In genomic region chr10:110207805-110208613, GRCh38 we compare ENCODE assay signal across 8 cellular contexts. TPM values are rescaled to one million over a fixed set of nuclear protein-coding genes. Genes with fewer than 3 reads are reported as not detected.
DNase-seq lines count a peak whose midpoint lies in the region; ATAC-seq, FAIRE-seq and TF ChIP-seq lines count a peak whose summit lies in the region.

No MANE protein-coding gene starts in this region.

- H3K27me3 ChIP-seq in naive thymus-derived CD4-positive, alpha-beta T cell (ENCODE audit: control insufficient read depth in 2 of 2, insufficient read depth in 2 of 2, low read length in 2 of 2) = no peaks in the 10 kb centered on the region

- H3K27me3 Mint-ChIP-seq in activated CD8-positive, alpha-beta T cell treated with anti-CD3 and anti-CD28 coated beads for 36 hours = peaks cover 18% of the 10 kb centered on the region
- H3K27me3 Mint-ChIP-seq in naive thymus-derived CD4-positive, alpha-beta T cell = peaks cover 0 to 35% (median 7%) of the 10 kb centered on the region in 5 donors

- ATAC-seq in activated CD8-positive, alpha-beta T cell treated with anti-CD3 and anti-CD28 coated beads for 36 hours = peak; percentile 11
- ATAC-seq in naive thymus-derived CD4-positive, alpha-beta T cell = no peak
- no peak for ATAC-seq in HG02623 (IDR thresholded peaks at IDR 0.05; ENCODE audit: unreplicated experiment)

- intact Hi-C loops in activated CD8-positive, alpha-beta T cell treated with anti-CD3 and anti-CD28 coated beads for 36 hours (cut with micrococcal nuclease) = loop anchor here (5.0 kb wide), 3 partner anchors 44 to 71 kb away; no protein-coding TSS in a partner anchor
- intact Hi-C loops in naive thymus-derived CD4-positive, alpha-beta T cell (cut with micrococcal nuclease) = loop anchor here (1.0 to 5.0 kb wide), 11 partner anchors 36 to 665 kb away; partner anchors contain the start of genes SMC3 (in 1 of the 2) and SMNDC1 (in 1 of the 2)

- CTCF ChIA-PET in AG04449 (lab: Yijun Ruan, JAX) = interaction anchor here (0.8 to 6.4 kb wide), 8 partner anchors 11 to 72 kb away, joined by 3 to 30 read pairs (median 5); no protein-coding TSS in a partner anchor
- CTCF ChIA-PET in activated CD8-positive, alpha-beta T cell treated with anti-CD3 and anti-CD28 coated beads for 36 hours (lab: Charles Lee) = interaction anchor here (1.0 to 10.5 kb wide), 12 partner anchors 7 to 97 kb away, joined by 3 to 171 read pairs (median 8); partner anchors contain the start of gene SMNDC1
- CTCF ChIA-PET in naive thymus-derived CD4-positive, alpha-beta T cell (lab: Charles Lee) = interaction anchor here (0.5 to 8.5 kb wide), 11 partner anchors 9 to 321 kb away, joined by 3 to 95 read pairs (median 4); no protein-coding TSS in a partner anchor

- FAIRE-seq in GM19239 (lab: Jason Lieb, UNC) = peak; percentile 80
- no peak for FAIRE-seq in urothelium cell line (lab: Jason Lieb, UNC)

- H3K36me3 ChIP-seq in naive thymus-derived CD4-positive, alpha-beta T cell (ENCODE audit: control insufficient read depth in 2 of 3, insufficient read depth in 3 of 3, low read length in 3 of 3) = peaks cover 0 to 5% (median 0%) of the 10 kb centered on the region in 3 experiments

- H3K4me3 ChIP-seq in AG04449 (ENCODE audit: low read depth, low read length) (peak overlapping the region; percentile 80), epithelial cell of esophagus (ENCODE audit: low read length) (peak overlapping the region; percentile 82)
- H3K4me3 ChIP-seq in naive thymus-derived CD4-positive, alpha-beta T cell (ENCODE audit: low read length) = peak overlapping the region; percentile 75

- no peak for TF ChIP-seq CTCF in AG04449 (IDR thresholded peaks at IDR 0.05; ENCODE audit: insufficient read depth, low read length, missing control alignments)
- no peak for TF ChIP-seq CTCF in activated CD8-positive, alpha-beta T cell treated with anti-CD3 and anti-CD28 coated beads for 36 hours (IDR thresholded peaks at IDR 0.05)
- TF ChIP-seq CTCF in epithelial cell of esophagus (IDR thresholded peaks at IDR 0.05; ENCODE audit: insufficient read depth, low read depth, low read length, missing control alignments) = no peak

- peak overlapping the region; percentile 71 for H3K27ac ChIP-seq in naive thymus-derived CD4-positive, alpha-beta T cell (ENCODE audit: low read depth, low read length)

- POLR2A ChIA-PET in AG04449 (lab: Yijun Ruan, JAX) = interaction anchor here (1.3 kb wide), 1 partner anchor 14 kb away, joined by 6 read pairs; no protein-coding TSS in a partner anchor
- POLR2A ChIA-PET in activated CD8-positive, alpha-beta T cell treated with anti-CD3 and anti-CD28 coated beads for 36 hours (lab: Charles Lee) = interaction anchor here (0.7 to 1.8 kb wide), 11 partner anchors 8 to 293 kb away, joined by 3 to 7 read pairs (median 4); partner anchors contain the start of gene ADD3
- POLR2A ChIA-PET in naive thymus-derived CD4-positive, alpha-beta T cell (lab: Charles Lee) = interaction anchor here (0.6 to 11.5 kb wide), 31 partner anchors 8 to 711 kb away, joined by 3 to 353 read pairs (median 5); partner anchors contain the start of genes SHOC2, SMC3 and SMNDC1

- H3K4me1 ChIP-seq in naive thymus-derived CD4-positive, alpha-beta T cell (ENCODE audit: control insufficient read depth in 2 of 2, insufficient read depth in 2 of 2, low read length in 2 of 2) = peaks cover 21% of the 10 kb centered on the region in 2 donors

- H3K9me3 Mint-ChIP-seq in activated CD8-positive, alpha-beta T cell treated with anti-CD3 and anti-CD28 coated beads for 36 hours = no peaks in the 10 kb centered on the region
- H3K9me3 Mint-ChIP-seq in naive thymus-derived CD4-positive, alpha-beta T cell = peaks cover 0 to 5% (median 0%) of the 10 kb centered on the region in 11 donors

- H3K4me3 Mint-ChIP-seq in activated CD8-positive, alpha-beta T cell treated with anti-CD3 and anti-CD28 coated beads for 36 hours = peak overlapping the region; percentile 97
- peak overlapping the region; percentile 94 to 99 (median 97) for H3K4me3 Mint-ChIP-seq in naive thymus-derived CD4-positive, alpha-beta T cell

- peaks cover 6% of the 10 kb centered on the region for H3K36me3 Mint-ChIP-seq in activated CD8-positive, alpha-beta T cell treated with anti-CD3 and anti-CD28 coated beads for 36 hours (ENCODE audit: low read depth)
- H3K36me3 Mint-ChIP-seq in naive thymus-derived CD4-positive, alpha-beta T cell = peaks cover 0 to 4% (median 0%) of the 10 kb centered on the region in 5 donors

- H3K4me1 Mint-ChIP-seq in activated CD8-positive, alpha-beta T cell treated with anti-CD3 and anti-CD28 coated beads for 36 hours (ENCODE audit: low read depth) = peaks cover 32% of the 10 kb centered on the region
- H3K4me1 Mint-ChIP-seq in naive thymus-derived CD4-positive, alpha-beta T cell = peaks cover 24 to 40% (median 33%) of the 10 kb centered on the region in 7 donors

- H3K9me3 ChIP-seq in naive thymus-derived CD4-positive, alpha-beta T cell (ENCODE audit: control insufficient read depth in 2 of 3, low read length in 3 of 3) = no peaks in the 10 kb centered on the region

- peak overlapping the region; percentile 86 for H3K27ac Mint-ChIP-seq in activated CD8-positive, alpha-beta T cell treated with anti-CD3 and anti-CD28 coated beads for 36 hours
- peak overlapping the region; percentile 95 to 99 (median 97) for H3K27ac Mint-ChIP-seq in naive thymus-derived CD4-positive, alpha-beta T cell

- DNase-seq in AG04449 (ENCODE audit: low read depth, low spot score) (no peak), GM19239 (ENCODE audit: insufficient read length, low spot score) (no peak), NCI-H2171 (lab: John Stamatoyannopoulos, UW) (peak; percentile 5), epithelial cell of esophagus (ENCODE audit: low read depth) (peak; percentile 39), urothelium cell line (ENCODE audit: low spot score) (peak; percentile 51)
- peak; percentile 70 for DNase-seq in activated CD8-positive, alpha-beta T cell treated with anti-CD3 and anti-CD28 coated beads for 36 hours
- peak; percentile 32 to 76 (median 59) for DNase-seq in naive thymus-derived CD4-positive, alpha-beta T cell

RNA-seq across cellular contexts. Expression of gene MXI1, which starts 0.6 kb away (rescaled TPM):
- total RNA-seq in activated CD8-positive, alpha-beta T cell treated with anti-CD3 and anti-CD28 coated beads for 36 hours = 10 to 100 TPM; 47.9 to 48.2 TPM
- total RNA-seq in naive thymus-derived CD4-positive, alpha-beta T cell = 10 to 100 TPM; 36.6 to 57.1 (median 54.9) TPM
- 10 to 100 TPM; 46.1 to 52.7 TPM for polyA plus RNA-seq in naive thymus-derived CD4-positive, alpha-beta T cell

Comparison
In these comparisons a context has a peak if more than half of its experiments do, and no peak if none do; other contexts are left out.
1. DNase-seq: peak in NCI-H2171 (single experiment), activated CD8-positive, alpha-beta T cell treated with anti-CD3 and anti-CD28 coated beads for 36 hours (single experiment), epithelial cell of esophagus (single experiment), naive thymus-derived CD4-positive, alpha-beta T cell (9 of 9) and urothelium cell line (single experiment); none in AG04449 (single experiment) and GM19239 (single experiment).
2. Peak in every context shown above with its lines, with median percentiles within 50 percentile points of each other: H3K4me3 ChIP-seq.